ENCODE assay signal across 1 cellular context in the genomic region with DNA sequence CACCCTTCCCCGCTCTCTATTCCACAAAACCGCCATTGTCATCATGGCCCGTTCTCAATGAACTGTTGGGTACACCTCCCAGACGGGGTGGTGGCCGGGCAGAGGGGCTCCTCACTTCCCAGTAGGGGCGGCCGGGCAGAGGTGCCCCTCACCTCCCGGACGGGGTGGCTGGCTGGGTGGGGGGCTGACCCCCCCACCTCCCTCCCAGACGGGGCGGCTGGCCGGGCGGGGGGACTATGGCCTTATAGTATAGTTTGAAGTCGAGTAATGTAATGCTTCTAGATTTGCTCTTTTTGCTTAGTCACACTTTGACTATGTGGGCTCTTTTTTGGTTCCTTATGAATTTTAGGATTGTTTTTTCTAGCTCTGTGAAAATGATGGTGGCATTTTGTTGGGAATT.
TF ChIP-seq lines count a peak whose summit lies in the region.

No MANE protein-coding gene starts in this region.

TF ChIP-seq in HepG2, 621 proteins besides CTCF, POLR2A, EP300 and RAD21:
- TF ChIP-seq NFE2L2 (IDR thresholded peaks at IDR 0.05; ENCODE audit: low read length) = peak; percentile 20; the same call in 1 of the 2 replicates
